24 cellular contexts compared by ENCODE assay signal in genomic region chr12:81359736-81360135, GRCh38.
DNase-seq lines count a peak whose midpoint lies in the region; ATAC-seq and TF ChIP-seq lines count a peak whose summit lies in the region.
"Had no signal": no experiment of that assay in that cellular context is flagged by ENCODE, and none has a peak within 500 bp of the region (broad histone marks: within the 10 kb centered on the region; RNA-seq: fewer than 3 reads in every experiment).

No MANE protein-coding gene starts in this region.

- H3K4me2 ChIP-seq in KMS-11, result peak overlapping the region; percentile 25
- H3K4me2 ChIP-seq: SK-N-SH had no signal

- H3K27ac ChIP-seq in KMS-11, result peak overlapping the region; percentile 0; the same call in 1 of the 2 replicates
- peak overlapping the region; percentile 61 for H3K27ac ChIP-seq in cingulate gyrus (ENCODE audit: low read depth, low read length)
- H3K27ac ChIP-seq in substantia nigra (ENCODE audit: low read depth, low read length, poor library complexity, severe bottlenecking), result peak overlapping the region; percentile 79

- no peaks in the 10 kb centered on the region for H3K79me2 ChIP-seq in KMS-11 (ENCODE audit: insufficient read depth, low read depth)

- ATAC-seq in GM18498 (IDR thresholded peaks at IDR 0.05; ENCODE audit: unreplicated experiment), result peak; percentile 56

- H4K20me1 ChIP-seq in KMS-11 (ENCODE audit: insufficient read depth), result no peaks in the 10 kb centered on the region

- DNase-seq in substantia nigra (lab: John Stamatoyannopoulos, UW) (no peak), DMS153 treated with DMSO at 0.1 percent for 48 hours (lab: John Stamatoyannopoulos, UW; ENCODE audit: unreplicated experiment) (no peak), HK-2 (ENCODE audit: unreplicated experiment) (no peak), pons (ENCODE audit: low spot score) (no peak)
- DNase-seq: C1 segment of cervical spinal cord; CD4-positive, alpha-beta memory T cell; COR-L47; DMS79; EL; GDM1; H9; HFFc6; IMR-90; KG1; NCI-H1048; NCI-H1417; NCI-H1694; NCI-H2029 treated with DMSO at 0.1 percent for 48 hours; NCI-H526 treated with DMSO at 0.1 percent for 48 hours; SK-N-SH; SW 1271 had no signal

- no peak for TF ChIP-seq CTCF in KMS-11 (conservative IDR thresholded peaks at IDR 0.05; ENCODE audit: low read depth, low read length)

- H3K27me3 ChIP-seq in KMS-11 (ENCODE audit: insufficient read depth, low read depth), result no peaks in the 10 kb centered on the region

- peaks cover 16% of the 10 kb centered on the region for H3K4me1 ChIP-seq in KMS-11 (ENCODE audit: low read depth, poor library complexity, severe bottlenecking)

- H3K9ac ChIP-seq in KMS-11, result no peak overlapping the region
- H3K9ac ChIP-seq: SK-N-SH had no signal

- H3K36me3 ChIP-seq in KMS-11 (ENCODE audit: insufficient read depth), result no peaks in the 10 kb centered on the region

- no peak overlapping the region for H2AFZ ChIP-seq in KMS-11 (ENCODE audit: low read depth)

- H3K4me3 ChIP-seq in KMS-11 (IDR thresholded peaks at IDR 0.05; ENCODE audit: insufficient read depth, low read depth, low read length), result no peak overlapping the region

Comparison
In these comparisons a context has a peak if more than half of its experiments do, and no peak if none do; other contexts are left out.
1. H3K27ac ChIP-seq: peak in every context shown above with its lines; median percentile 79 in substantia nigra; 61 in cingulate gyrus; 0 in KMS-11.